17 cellular contexts compared by ENCODE assay signal in genomic region chr17:18205861-18206260, GRCh38.
"Had no signal": no experiment of that assay in that cellular context is flagged by ENCODE, and none has a peak within 500 bp of the region (broad histone marks: within the 10 kb centered on the region; RNA-seq: fewer than 3 reads in every experiment).

No MANE protein-coding gene starts in this region.

- H3K9me3 Mint-ChIP-seq: activated CD4-positive, alpha-beta T cell treated with anti-CD3 and anti-CD28 coated beads, Interleukin-2, amount 10 ng/mL, durations not matched to agents 7 days and 5 days; immature natural killer cell; stimulated activated naive CD8-positive, alpha-beta T cell treated with anti-CD3 and anti-CD28 coated beads, Interleukin-15, amount 100 ng/mL, for 72 hours had no signal

- H3K9me3 ChIP-seq: colonic mucosa, lower lobe of right lung, pancreas, SJSA1, testis, upper lobe of left lung had no signal

- H3K27ac Mint-ChIP-seq: activated CD4-positive, alpha-beta T cell treated with anti-CD3 and anti-CD28 coated beads, Interleukin-2, amount 10 ng/mL, durations not matched to agents 7 days and 5 days had no signal

- ATAC-seq: foreskin keratinocyte; lower lobe of right lung; pancreas; stimulated activated naive CD8-positive, alpha-beta T cell treated with anti-CD3 and anti-CD28 coated beads, Interleukin-15, amount 100 ng/mL, for 72 hours had no signal

- H3K27ac ChIP-seq: colonic mucosa, foreskin keratinocyte, lower lobe of right lung, pancreas, SJSA1, testis, upper lobe of left lung had no signal

- DNase-seq: activated CD4-positive, alpha-beta T cell treated with anti-CD3 and anti-CD28 coated beads, Interleukin-2, amount 10 ng/mL, durations not matched to agents 7 days and 5 days; activated CD4-positive, CD25-positive, alpha-beta regulatory T cell; activated gamma-delta T cell treated with Interleukin-2 at 50 U/mL for 16 hours; activated T-cell treated with anti-CD3 and anti-CD28 coated beads for 4 hours; colonic mucosa; effector CD4-positive, alpha-beta T cell; foreskin keratinocyte; glutamatergic neuron; immature natural killer cell; lower lobe of right lung; midbrain; pancreas; stimulated activated CD4-positive, alpha-beta T cell treated with anti-CD3 and anti-CD28 coated beads, Interleukin-1b, Interleukin-23, amount 100 ng/mL, for 48 hours; stimulated activated naive CD8-positive, alpha-beta T cell treated with anti-CD3 and anti-CD28 coated beads, Interleukin-15, amount 100 ng/mL, for 72 hours; testis; upper lobe of left lung had no signal

- H3K27me3 ChIP-seq: colonic mucosa, foreskin keratinocyte, pancreas, SJSA1, testis, upper lobe of left lung had no signal

- H3K27me3 Mint-ChIP-seq: activated CD4-positive, alpha-beta T cell treated with anti-CD3 and anti-CD28 coated beads, Interleukin-2, amount 10 ng/mL, durations not matched to agents 7 days and 5 days; stimulated activated naive CD8-positive, alpha-beta T cell treated with anti-CD3 and anti-CD28 coated beads, Interleukin-15, amount 100 ng/mL, for 72 hours had no signal

- H3K4me3 Mint-ChIP-seq: activated CD4-positive, alpha-beta T cell treated with anti-CD3 and anti-CD28 coated beads, Interleukin-2, amount 10 ng/mL, durations not matched to agents 7 days and 5 days; immature natural killer cell; stimulated activated naive CD8-positive, alpha-beta T cell treated with anti-CD3 and anti-CD28 coated beads, Interleukin-15, amount 100 ng/mL, for 72 hours had no signal

- H3K4me1 ChIP-seq: colonic mucosa, foreskin keratinocyte, lower lobe of right lung, SJSA1, upper lobe of left lung had no signal
